ENCODE assay signal across 15 cellular contexts in genomic region chr6:127918506-127919427, GRCh38. TPM values are rescaled to one million over a fixed set of nuclear protein-coding genes. Genes with fewer than 3 reads are reported as not detected.
DNase-seq lines count a peak whose midpoint lies in the region; ATAC-seq, FAIRE-seq and TF ChIP-seq lines count a peak whose summit lies in the region.
"Had no signal": no experiment of that assay in that cellular context is flagged by ENCODE, and none has a peak within 500 bp of the region (broad histone marks: within the 10 kb centered on the region; RNA-seq: fewer than 3 reads in every experiment).

No MANE protein-coding gene starts in this region.

- ATAC-seq in GM12878 (peak; percentile 50), GM18505 (IDR thresholded peaks at IDR 0.05; ENCODE audit: unreplicated experiment) (no peak)
- ATAC-seq: Panc1 had no signal

- TF ChIP-seq CTCF in GM12878 (IDR thresholded peaks at IDR 0.05 in 2 of 3, conservative IDR thresholded peaks at IDR 0.05 in 1 of 3; ENCODE audit: control insufficient read depth in 2 of 3, extremely low read depth in 1 of 3, insufficient read depth in 1 of 3, low read depth in 3 of 3, low read length in 3 of 3) (no peak), neural progenitor cell (IDR thresholded peaks at IDR 0.05) (no peak)

- no peaks in the 10 kb centered on the region for H3K36me3 Mint-ChIP-seq in neural progenitor cell

- no peak overlapping the region for H3K27ac ChIP-seq in GM12878 (ENCODE audit: control insufficient read depth, insufficient read depth)
- H3K27ac ChIP-seq in neural progenitor cell, result no peak overlapping the region
- H3K27ac ChIP-seq: ascending aorta, prostate gland had no signal

- no peaks in the 10 kb centered on the region for H3K4me1 Mint-ChIP-seq in neural progenitor cell
- H3K4me1 Mint-ChIP-seq: B cell had no signal

- no peak overlapping the region for H3K4me3 Mint-ChIP-seq in neural progenitor cell
- H3K4me3 Mint-ChIP-seq: B cell had no signal

- no peak overlapping the region for H3K27ac Mint-ChIP-seq in neural progenitor cell
- H3K27ac Mint-ChIP-seq: B cell had no signal

- TF ChIP-seq RAD21 in GM12878 (IDR thresholded peaks at IDR 0.05; ENCODE audit: insufficient read depth, low read depth, low read length), result no peak

- H3F3A ChIP-seq in neural progenitor cell (ENCODE audit: low read depth), result no peaks in the 10 kb centered on the region

- TF ChIP-seq POLR2A in GM12878 (IDR thresholded peaks at IDR 0.05; ENCODE audit: low read depth, low read length) (no peak), GM18505 (IDR thresholded peaks at IDR 0.05; ENCODE audit: borderline replicate concordance, extremely low read depth, insufficient read depth, insufficient read length) (no peak)

- no peaks in the 10 kb centered on the region for H3K9me3 Mint-ChIP-seq in neural progenitor cell

- peak overlapping the region; percentile 26 for H3K4me3 ChIP-seq in Jurkat, Clone E6-1 (ENCODE audit: low read length)
- H3K4me3 ChIP-seq in GM12878, result no peak overlapping the region
- H3K4me3 ChIP-seq in neural progenitor cell, result no peak overlapping the region
- H3K4me3 ChIP-seq: ascending aorta, prostate gland had no signal

- H3K27me3 Mint-ChIP-seq in neural progenitor cell (ENCODE audit: insufficient read depth, low read depth), result no peaks in the 10 kb centered on the region
- H3K27me3 Mint-ChIP-seq: B cell had no signal

- H3K9me3 ChIP-seq in GM12878 (replicated peaks; ENCODE audit: control insufficient read depth, insufficient read depth, low read length) (no peaks in the 10 kb centered on the region), neural progenitor cell (ENCODE audit: low read depth) (no peaks in the 10 kb centered on the region)
- H3K9me3 ChIP-seq: ascending aorta, prostate gland had no signal

- H3K4me2 ChIP-seq in GM12878 (ENCODE audit: control insufficient read depth, insufficient read depth) (no peak overlapping the region), neural progenitor cell (no peak overlapping the region)

- H3K9ac ChIP-seq in GM12878 (ENCODE audit: control insufficient read depth, insufficient read depth, low read length) (no peak overlapping the region), neural progenitor cell (no peak overlapping the region)

- POLR2A ChIA-PET in GM12878 (lab: Charles Lee), result interaction anchor here (0.5 kb wide), 1 partner anchor 34 kb away, joined by 3 read pairs; no protein-coding TSS in a partner anchor

- FAIRE-seq in GM12878 (lab: Jason Lieb, UNC), result no peak

- H4K20me1 ChIP-seq in GM12878 (ENCODE audit: control insufficient read depth, insufficient read depth), result no peaks in the 10 kb centered on the region
- H4K20me1 ChIP-seq in neural progenitor cell (ENCODE audit: low read depth), result no peaks in the 10 kb centered on the region

- H3K27me3 ChIP-seq in GM12878 (replicated peaks in 1 of 2; ENCODE audit: control insufficient read depth in 2 of 2, insufficient read depth in 2 of 2, low read length in 1 of 2) (no peaks in the 10 kb centered on the region), neural progenitor cell (no peaks in the 10 kb centered on the region)
- H3K27me3 ChIP-seq: ascending aorta had no signal

- in situ Hi-C loops in GM12878 (cut with MboI), result no loop called here

- peak; percentile 20 for DNase-seq in stimulated activated CD4-positive, alpha-beta T cell treated with anti-CD3 and anti-CD28 coated beads, Interleukin-4, amount 100 ng/mL, for 24 hours
- no peak for DNase-seq in stimulated activated CD4-positive, alpha-beta T cell treated with anti-CD3 and anti-CD28 coated beads, Interleukin-2, amount 100 ng/mL, for 48 hours
- peak; percentile 83 for DNase-seq in Jurkat, Clone E6-1 (ENCODE audit: low read depth, low spot score)
- DNase-seq in GM12878 (ENCODE audit: low read depth, low spot score) (no peak), neural progenitor cell (ENCODE audit: low spot score) (no peak), HPDE6-E6E7 (ENCODE audit: extremely low spot score) (no peak), HT-29 (ENCODE audit: low spot score) (no peak)
- DNase-seq: EL, foreskin fibroblast had no signal

- H3K79me2 ChIP-seq in GM12878 (ENCODE audit: control insufficient read depth, insufficient read depth, low read length) (no peaks in the 10 kb centered on the region), neural progenitor cell (ENCODE audit: low read depth) (no peaks in the 10 kb centered on the region)

- H2AFZ ChIP-seq in GM12878 (ENCODE audit: control insufficient read depth, low read depth, low read length), result no peak overlapping the region
- no peak overlapping the region for H2AFZ ChIP-seq in neural progenitor cell (replicated peaks)

- TF ChIP-seq EP300 in GM12878 (IDR thresholded peaks at IDR 0.05; ENCODE audit: borderline replicate concordance in 1 of 2, control insufficient read depth in 1 of 2, low read depth in 2 of 2, low read length in 2 of 2), result no peak

- CTCF ChIA-PET in GM12878 (lab: Yijun Ruan, JAX), result interaction anchor here (1.4 kb wide), 2 partner anchors 30 to 63 kb away, joined by 3 to 4 read pairs; no protein-coding TSS in a partner anchor

- H3K36me3 ChIP-seq in GM12878 (ENCODE audit: control insufficient read depth in 2 of 2, insufficient read depth in 2 of 2, low read length in 1 of 2), result no peaks in the 10 kb centered on the region
- no peaks in the 10 kb centered on the region for H3K36me3 ChIP-seq in neural progenitor cell
- H3K36me3 ChIP-seq: ascending aorta, prostate gland had no signal

- RAD21 ChIA-PET in GM12878 (lab: Charles Lee; ENCODE audit: unreplicated experiment), result no interaction called here

- WGBS in GM12878 (ENCODE audit: insufficient coverage, insufficient replicate concordance, low lambda C conversion rate, missing lambda C conversion rate), result 0% methylated on average over 3 of the region's 3 CpGs

- no TSS peak for BruUV-seq in GM12878 (replicated peaks; lab: Mats Ljungman, UMichigan)

- H3K4me1 ChIP-seq in GM12878 (ENCODE audit: control insufficient read depth, insufficient read depth, low read length), result no peaks in the 10 kb centered on the region
- H3K4me1 ChIP-seq in neural progenitor cell, result no peaks in the 10 kb centered on the region
- H3K4me1 ChIP-seq: ascending aorta, prostate gland had no signal

- SMC1A ChIA-PET in GM12878 (lab: Charles Lee; ENCODE audit: uncharacterized antibody, unreplicated experiment), result interaction anchor here (4.2 kb wide), 1 partner anchor 10 kb away, joined by 14 read pairs; no protein-coding TSS in a partner anchor

- intact Hi-C loops in GM12878 (cut with micrococcal nuclease; ENCODE audit: unreplicated experiment), result no loop called here

TF ChIP-seq in GM12878, 131 proteins besides CTCF, POLR2A, EP300 and RAD21 (continues in another document):
- TF ChIP-seq CREM (IDR thresholded peaks at IDR 0.05; ENCODE audit: low read depth), result no peak
- TF ChIP-seq CHD1 (IDR thresholded peaks at IDR 0.05; ENCODE audit: low read depth, low read length), result no peak
- no peak for TF ChIP-seq BACH1 (IDR thresholded peaks at IDR 0.05; ENCODE audit: borderline replicate concordance)
- TF ChIP-seq RB1 (IDR thresholded peaks at IDR 0.05; ENCODE audit: borderline replicate concordance), result no peak
- no peak for TF ChIP-seq NFIC (IDR thresholded peaks at IDR 0.05; ENCODE audit: low read depth, low read length)
- TF ChIP-seq TCF7 (IDR thresholded peaks at IDR 0.05; ENCODE audit: borderline replicate concordance), result no peak
- TF ChIP-seq PRDM15 (CRISPR knock-in tag; IDR thresholded peaks at IDR 0.05), result no peak

RNA-seq across cellular contexts. Expression of gene THEMIS, which starts 17.9 kb away (rescaled TPM):
- polyA plus RNA-seq in Jurkat, Clone E6-1 (2012; ENCODE audit: insufficient read depth, insufficient read length), result 23.4 TPM
- not detected in 2 replicates for total RNA-seq in GM12878 (2013; cell fraction: nucleolus; rRNA removed)
- total RNA-seq in GM12878 (2014; rRNA removed), result not detected in 2 replicates
- total RNA-seq in GM12878 (2014; rRNA removed; fragmentation: Illumina TruSeq; extraction: Trizol), result 0.05 TPM in 1 of 2 replicates, not detected in the other
- 0.08 TPM in 1 of 2 replicates, not detected in the other for total RNA-seq in GM12878 (2021)
- not detected for polyA plus RNA-seq in GM12878 (2011; ENCODE audit: low read depth)
- polyA plus RNA-seq in GM12878 (2011; rRNA removed), result 1.5 and 2.7 TPM in 2 replicates
- 0.48 and 0.85 TPM in 2 replicates for polyA plus RNA-seq in GM12878 (2011; cell fraction: cytosol; rRNA removed)
- 1.1 and 1.2 TPM in 2 replicates for polyA plus RNA-seq in GM12878 (2011; cell fraction: nucleus; rRNA removed)
- polyA plus RNA-seq in GM12878 (2012), result 0.05 and 0.07 TPM in 2 replicates
- not detected in 2 replicates for polyA plus RNA-seq in GM12878 (2014; fragmentation: Illumina TruSeq; extraction: Trizol)
- under 1 TPM in 1 of 2 experiments, not detected in 1; 0.06 TPM for polyA plus RNA-seq in GM12878 (2014; fragmentation: Nextera tagmentation; extraction: Ambion mirVana)
- not detected in 2 replicates for polyA plus RNA-seq in GM12878 (2014; rRNA removed)
- polyA plus RNA-seq in GM12878 (2016; fragmentation: Nextera tagmentation; extraction: Ambion mirVana), result under 1 TPM in 1 of 2 experiments, not detected in 1; 0.08 TPM
- 1.9 TPM in 2 replicates for polyA minus RNA-seq in GM12878 (2011; rRNA and poly(A)+ RNA removed)
- 0.80 and 2.7 TPM in 2 replicates for polyA minus RNA-seq in GM12878 (2011; cell fraction: cytosol; rRNA and poly(A)+ RNA removed)
- 4.6 and 5.2 TPM in 2 replicates for polyA minus RNA-seq in GM12878 (2011; cell fraction: nucleus; rRNA and poly(A)+ RNA removed)
- not detected in 2 replicates for total RNA-seq in neural progenitor cell (ENCODE audit: low replicate concordance)
- not detected in 2 replicates for total RNA-seq in HT-29 (2014; rRNA removed; shearing (Covaris generic))
- total RNA-seq: ascending aorta, LHCN-M2 had no signal

Comparison
In these comparisons a context has a peak if more than half of its experiments do, and no peak if none do; other contexts are left out.
1. DNase-seq: peak in stimulated activated CD4-positive, alpha-beta T cell treated with anti-CD3 and anti-CD28 coated beads, Interleukin-4, amount 100 ng/mL, for 24 hours (single experiment) and Jurkat, Clone E6-1 (single experiment); none in stimulated activated CD4-positive, alpha-beta T cell treated with anti-CD3 and anti-CD28 coated beads, Interleukin-2, amount 100 ng/mL, for 48 hours (0 of 2), GM12878 (single experiment), neural progenitor cell (single experiment), HPDE6-E6E7 (single experiment) and HT-29 (single experiment).